Comparison of ENCODE assay signal across 23 cellular contexts in the genomic region with DNA sequence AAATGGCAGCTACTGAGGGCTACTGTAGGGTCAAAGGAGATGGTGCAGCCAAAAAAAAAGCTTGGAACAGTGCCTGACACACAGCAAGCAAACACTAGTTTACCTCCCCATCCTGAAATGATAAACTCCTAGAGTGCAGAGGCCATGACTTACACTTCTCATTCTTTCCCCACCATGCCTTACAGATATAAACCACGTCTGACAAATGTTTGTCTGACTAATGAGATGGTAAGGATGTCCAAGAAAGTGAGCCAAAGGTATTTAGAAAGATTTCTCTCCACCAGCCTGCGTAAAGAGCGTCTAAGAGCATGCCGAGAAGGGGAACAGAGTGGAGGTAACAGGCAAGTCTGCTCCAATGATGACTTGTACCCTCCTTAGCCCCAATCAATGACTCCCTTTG.
"Had no signal": no experiment of that assay in that cellular context is flagged by ENCODE, and none has a peak within 500 bp of the region (broad histone marks: within the 10 kb centered on the region; RNA-seq: fewer than 3 reads in every experiment).

No MANE protein-coding gene starts in this region.

- H3K9me3 ChIP-seq: pancreas, right lobe of liver, testis, upper lobe of right lung, vagina had no signal

- H3K4me3 ChIP-seq: dorsolateral prefrontal cortex, neural progenitor cell, pancreas, right lobe of liver, spleen, testis, tibial nerve, upper lobe of right lung, vagina had no signal

- H3K27me3 ChIP-seq: dorsolateral prefrontal cortex, foreskin keratinocyte, neural progenitor cell, pancreas, right lobe of liver, spleen, testis, tibial nerve, upper lobe of right lung, vagina had no signal

- H3K27ac Mint-ChIP-seq: mesothelial cell of epicardium; natural killer cell treated with Interleukin-12 subunit alpha and Interleukin-12 subunit beta and Interleukin-15 and Interleukin-18, amount 100 ng/mL, for 72 hours; neural progenitor cell; progenitor cell of endocrine pancreas; stimulated activated memory B cell treated with anti-CD40 and anti-IgM and Interleukin-4, amounts not matched to agents 10 μg/mL and 1 μg/mL and 100 μg/mL, for 72 hours; stimulated activated naive CD8-positive, alpha-beta T cell treated with anti-CD3 and anti-CD28 coated beads, Interleukin-15, Interleukin-2, amounts not matched to agents 100 ng/mL and 50 ng/mL, for 24 hours had no signal

- ATAC-seq: foreskin keratinocyte; left colon; natural killer cell treated with Interleukin-12 subunit alpha and Interleukin-12 subunit beta and Interleukin-15 and Interleukin-18, amount 100 ng/mL, for 72 hours; pancreas; right lobe of liver; stimulated activated memory B cell treated with anti-CD40 and anti-IgM and Interleukin-4, amounts not matched to agents 10 μg/mL and 1 μg/mL and 100 μg/mL, for 72 hours; upper lobe of right lung had no signal

- H3K9me3 Mint-ChIP-seq: natural killer cell treated with Interleukin-12 subunit alpha and Interleukin-12 subunit beta and Interleukin-15 and Interleukin-18, amount 100 ng/mL, for 72 hours had no signal

- H3K27ac ChIP-seq: dorsolateral prefrontal cortex, foreskin keratinocyte, neural progenitor cell, pancreas, right lobe of liver, spleen, testis, tibial nerve, upper lobe of right lung, vagina had no signal

- H3K36me3 Mint-ChIP-seq: mesothelial cell of epicardium; natural killer cell treated with Interleukin-12 subunit alpha and Interleukin-12 subunit beta and Interleukin-15 and Interleukin-18, amount 100 ng/mL, for 72 hours; stimulated activated memory B cell treated with anti-CD40 and anti-IgM and Interleukin-4, amounts not matched to agents 10 μg/mL and 1 μg/mL and 100 μg/mL, for 72 hours had no signal

- DNase-seq: cortex of kidney; dorsolateral prefrontal cortex; effector CD8-positive, alpha-beta T cell; hippocampal formation; left colon; nucleus accumbens; pancreas; right lobe of liver; spleen; stimulated activated CD4-positive, alpha-beta T cell treated with anti-CD3 and anti-CD28 coated beads, Interleukin-15, amount 100 ng/mL, for 24 hours; stimulated activated CD4-positive, alpha-beta T cell treated with anti-CD3 and anti-CD28 coated beads, Interleukin-1b, Interleukin-23, amount 100 ng/mL, for 48 hours; stimulated activated CD4-positive, alpha-beta T cell treated with anti-CD3 and anti-CD28 coated beads, Interleukin-4, amount 100 ng/mL, for 24 hours; testis; upper lobe of right lung had no signal

- H3K36me3 ChIP-seq: neural progenitor cell, pancreas, right lobe of liver, spleen, tibial nerve, upper lobe of right lung, vagina had no signal

- H3K9ac ChIP-seq: neural progenitor cell had no signal

- H2AFZ ChIP-seq: neural progenitor cell had no signal

- H3K27me3 Mint-ChIP-seq: natural killer cell treated with Interleukin-12 subunit alpha and Interleukin-12 subunit beta and Interleukin-15 and Interleukin-18, amount 100 ng/mL, for 72 hours; progenitor cell of endocrine pancreas; stimulated activated memory B cell treated with anti-CD40 and anti-IgM and Interleukin-4, amounts not matched to agents 10 μg/mL and 1 μg/mL and 100 μg/mL, for 72 hours; stimulated activated naive CD8-positive, alpha-beta T cell treated with anti-CD3 and anti-CD28 coated beads, Interleukin-15, Interleukin-2, amounts not matched to agents 100 ng/mL and 50 ng/mL, for 24 hours had no signal

- H3K4me1 Mint-ChIP-seq: mesothelial cell of epicardium, neural progenitor cell had no signal

- H3K4me2 ChIP-seq: neural progenitor cell had no signal

- H3K4me3 Mint-ChIP-seq: mesothelial cell of epicardium; natural killer cell treated with Interleukin-12 subunit alpha and Interleukin-12 subunit beta and Interleukin-15 and Interleukin-18, amount 100 ng/mL, for 72 hours; neural progenitor cell; stimulated activated memory B cell treated with anti-CD40 and anti-IgM and Interleukin-4, amounts not matched to agents 10 μg/mL and 1 μg/mL and 100 μg/mL, for 72 hours; stimulated activated naive CD8-positive, alpha-beta T cell treated with anti-CD3 and anti-CD28 coated beads, Interleukin-15, Interleukin-2, amounts not matched to agents 100 ng/mL and 50 ng/mL, for 24 hours had no signal

- FAIRE-seq: pancreas had no signal

- H3K4me1 ChIP-seq: foreskin keratinocyte, pancreas, right lobe of liver, testis, upper lobe of right lung had no signal
